In genomic region chr1:34213976-34214375, GRCh38 we compare ENCODE assay signal across 27 cellular contexts. TPM values are rescaled to one million over a fixed set of nuclear protein-coding genes. Genes with fewer than 3 reads are reported as not detected.
"Had no signal": no experiment of that assay in that cellular context is flagged by ENCODE, and none has a peak within 500 bp of the region (broad histone marks: within the 10 kb centered on the region; RNA-seq: fewer than 3 reads in every experiment).

No MANE protein-coding gene starts in this region.

- H3K4me1 ChIP-seq: esophagus muscularis mucosa, gastrocnemius medialis, heart right ventricle, spleen, testis, transverse colon had no signal

- H3K4me3 ChIP-seq: esophagus muscularis mucosa, gastrocnemius medialis, heart right ventricle, mucosa of descending colon, spleen, testis, transverse colon had no signal

- H3K27ac ChIP-seq: epithelial cell of prostate, esophagus muscularis mucosa, gastrocnemius medialis, heart right ventricle, spleen, testis, transverse colon had no signal

- DNase-seq: effector memory CD8-positive, alpha-beta T cell; gastrocnemius medialis; heart right ventricle; hypothalamus; islet precursor cell; mammary epithelial cell; mucosa of descending colon; naive thymus-derived CD8-positive, alpha-beta T cell; posterior cingulate gyrus; spleen; stimulated activated CD4-positive, alpha-beta T cell treated with anti-CD3 and anti-CD28 coated beads, Interleukin-15, amount 100 ng/mL, for 24 hours; stimulated activated CD4-positive, alpha-beta T cell treated with anti-CD3 and anti-CD28 coated beads, Interleukin-1b, Interleukin-23, amount 100 ng/mL, for 48 hours; stimulated activated CD4-positive, alpha-beta T cell treated with anti-CD3 and anti-CD28 coated beads, Interleukin-4, amount 100 ng/mL, for 24 hours; stimulated activated naive B cell treated with anti-CD40 and anti-IgM and Interleukin-4, amounts not matched to agents 10 μg/mL and 1 μg/mL and 100 μg/mL, for 72 hours; stimulated activated naive CD8-positive, alpha-beta T cell treated with anti-CD3 and anti-CD28 coated beads, Interleukin-15, amount 100 ng/mL, for 72 hours; testis; transverse colon had no signal

- H3K36me3 ChIP-seq: esophagus muscularis mucosa, gastrocnemius medialis, heart right ventricle, spleen, transverse colon had no signal

- H3K27me3 ChIP-seq: gastrocnemius medialis, testis, transverse colon had no signal

- ATAC-seq: effector memory CD8-positive, alpha-beta T cell; gastrocnemius medialis; heart right ventricle; left lobe of liver; mucosa of descending colon; naive thymus-derived CD8-positive, alpha-beta T cell; sciatic nerve; stimulated activated naive B cell treated with anti-CD40 and anti-IgM and Interleukin-4, amounts not matched to agents 10 μg/mL and 1 μg/mL and 100 μg/mL, for 72 hours; stimulated activated naive CD8-positive, alpha-beta T cell treated with anti-CD3 and anti-CD28 coated beads, Interleukin-15, amount 100 ng/mL, for 72 hours had no signal

- H3K9me3 ChIP-seq: esophagus muscularis mucosa, gastrocnemius medialis, heart right ventricle, mucosa of descending colon, spleen, testis, transverse colon had no signal

RNA-seq across cellular contexts. Expression of gene C1orf94, which starts 37.3 kb away (rescaled TPM):
- total RNA-seq: fibroblast of villous mesenchyme; gastrocnemius medialis; left lobe of liver; mammary epithelial cell; mucosa of descending colon; naive thymus-derived CD8-positive, alpha-beta T cell; osteocyte; pulmonary artery endothelial cell; sciatic nerve; skeletal muscle tissue; spleen; subcutaneous adipose tissue; transverse colon; urinary bladder had no signal

RNA-seq across cellular contexts. Expression of gene CSMD2, which starts 48.9 kb away (rescaled TPM):
- total RNA-seq: naive thymus-derived CD8-positive, alpha-beta T cell; osteocyte had no signal
